In genomic region chr17:48128411-48128810, GRCh38 we compare ENCODE assay signal across 26 cellular contexts.
"Had no signal": no experiment of that assay in that cellular context is flagged by ENCODE, and none has a peak within 500 bp of the region (broad histone marks: within the 10 kb centered on the region; RNA-seq: fewer than 3 reads in every experiment).

No MANE protein-coding gene starts in this region.

- H3K4me1 Mint-ChIP-seq: activated naive CD8-positive, alpha-beta T cell treated with anti-CD3 and anti-CD28 coated beads for 36 hours had no signal

- H3K9me3 ChIP-seq: adrenal gland, breast epithelium, MG63, SJCRH30, SK-N-SH had no signal

- H3K36me3 ChIP-seq: breast epithelium had no signal

- H3K27me3 ChIP-seq: adrenal gland, breast epithelium, MG63 had no signal

- ATAC-seq: activated CD4-positive, alpha-beta T cell treated with anti-CD3 and anti-CD28 coated beads for 36 hours; activated T-helper 17 cell treated with anti-CD3 and anti-CD28 coated beads, Interleukin-2, amount 50 U/mL, for 72 hours; Panc1 had no signal

- H3K4me3 ChIP-seq: adrenal gland, breast epithelium, MG63, SJCRH30 had no signal

- H3K27ac Mint-ChIP-seq: activated CD4-positive, alpha-beta memory T cell treated with anti-CD3 and anti-CD28 coated beads, Interleukin-2, amount 10 ng/mL, durations not matched to agents 7 days and 5 days; activated CD4-positive, alpha-beta T cell treated with anti-CD3 and anti-CD28 coated beads for 36 hours; activated naive CD4-positive, alpha-beta T cell treated with anti-CD3 and anti-CD28 coated beads for 36 hours; activated naive CD8-positive, alpha-beta T cell treated with anti-CD3 and anti-CD28 coated beads for 36 hours; activated T-helper 17 cell treated with anti-CD3 and anti-CD28 coated beads, Interleukin-2, amount 50 U/mL, for 72 hours had no signal

- H3K27ac ChIP-seq: adrenal gland, SJCRH30, VCaP had no signal

- H3K9ac ChIP-seq: SK-N-SH had no signal

- H3K27me3 Mint-ChIP-seq: activated CD4-positive, alpha-beta memory T cell treated with anti-CD3 and anti-CD28 coated beads, Interleukin-2, amount 10 ng/mL, durations not matched to agents 7 days and 5 days; activated CD4-positive, alpha-beta T cell treated with anti-CD3 and anti-CD28 coated beads for 36 hours; activated naive CD8-positive, alpha-beta T cell treated with anti-CD3 and anti-CD28 coated beads for 36 hours; activated T-helper 17 cell treated with anti-CD3 and anti-CD28 coated beads, Interleukin-2, amount 50 U/mL, for 72 hours had no signal

- H3K9me3 Mint-ChIP-seq: activated CD4-positive, alpha-beta memory T cell treated with anti-CD3 and anti-CD28 coated beads, Interleukin-2, amount 10 ng/mL, durations not matched to agents 7 days and 5 days; activated naive CD4-positive, alpha-beta T cell treated with anti-CD3 and anti-CD28 coated beads for 36 hours; activated naive CD8-positive, alpha-beta T cell treated with anti-CD3 and anti-CD28 coated beads for 36 hours; activated T-helper 17 cell treated with anti-CD3 and anti-CD28 coated beads, Interleukin-2, amount 50 U/mL, for 72 hours had no signal

- DNase-seq: activated CD4-positive, alpha-beta memory T cell treated with anti-CD3 and anti-CD28 coated beads, Interleukin-2, amount 10 ng/mL, durations not matched to agents 7 days and 5 days; activated CD4-positive, alpha-beta T cell treated with anti-CD3 and anti-CD28 coated beads for 36 hours; activated CD4-positive, alpha-beta T cell treated with anti-CD3 and anti-CD28 coated beads, Interleukin-2, amount 50 U/mL, for 1 hour; activated gamma-delta T cell; activated naive CD4-positive, alpha-beta T cell treated with anti-CD3 and anti-CD28 coated beads for 36 hours; activated naive CD8-positive, alpha-beta T cell treated with anti-CD3 and anti-CD28 coated beads for 36 hours; activated T-cell treated with anti-CD3 and anti-CD28 coated beads for 4 hours; adrenal gland; MG63; MV-4-11; NCI-H1105; NCI-H1436; NCI-H1694 treated with DMSO at 0.1 percent for 48 hours; NCI-H2029 treated with DMSO at 0.1 percent for 48 hours; NCI-H510A treated with DMSO at 0.1 percent for 48 hours; NCI-H748 treated with DMSO at 0.1 percent for 48 hours; OCI-M1; Right ventricle myocardium superior; RPMI8226; SJCRH30; SK-N-SH; T-helper 1 cell had no signal

- H3K4me1 ChIP-seq: adrenal gland, breast epithelium had no signal

- H3K4me3 Mint-ChIP-seq: activated CD4-positive, alpha-beta memory T cell treated with anti-CD3 and anti-CD28 coated beads, Interleukin-2, amount 10 ng/mL, durations not matched to agents 7 days and 5 days; activated CD4-positive, alpha-beta T cell treated with anti-CD3 and anti-CD28 coated beads for 36 hours; activated naive CD4-positive, alpha-beta T cell treated with anti-CD3 and anti-CD28 coated beads for 36 hours; activated naive CD8-positive, alpha-beta T cell treated with anti-CD3 and anti-CD28 coated beads for 36 hours; activated T-helper 17 cell treated with anti-CD3 and anti-CD28 coated beads, Interleukin-2, amount 50 U/mL, for 72 hours had no signal
